ENCODE assay signal across 1 cellular context in the genomic region with DNA sequence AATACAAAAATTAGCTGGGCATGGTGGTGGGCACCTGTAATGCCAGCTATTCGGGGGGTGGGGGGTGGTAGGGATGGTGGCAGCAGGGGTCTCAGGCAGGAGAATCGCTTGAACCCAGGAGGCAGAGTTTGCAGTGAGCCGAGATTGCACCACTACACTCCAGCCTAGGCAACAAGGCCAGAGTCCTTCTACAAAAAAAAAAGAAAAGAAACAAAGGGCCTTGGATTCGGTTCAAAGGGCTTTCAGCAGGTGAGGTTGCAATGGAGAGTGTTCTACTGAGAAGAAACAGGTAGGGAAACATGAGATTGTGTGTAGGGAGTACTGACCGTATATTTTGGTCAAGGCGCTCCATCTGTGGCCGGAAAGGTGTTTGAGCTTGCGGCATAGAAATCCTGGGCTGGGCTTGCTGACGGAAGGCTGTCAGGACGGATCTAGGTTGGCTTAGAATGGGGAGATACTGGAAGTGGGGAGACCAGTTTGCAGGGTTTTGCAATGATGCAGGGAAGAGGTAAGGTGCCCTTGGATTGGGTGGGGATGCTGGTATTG.
TF ChIP-seq lines count a peak whose summit lies in the region.

No MANE protein-coding gene starts in this region.

TF ChIP-seq in HepG2, 621 proteins besides CTCF, POLR2A, EP300 and RAD21:
- peak; percentile 91 for TF ChIP-seq GZF1 (CRISPR knock-in tag; IDR thresholded peaks at IDR 0.05)
- TF ChIP-seq, protein P1, sequence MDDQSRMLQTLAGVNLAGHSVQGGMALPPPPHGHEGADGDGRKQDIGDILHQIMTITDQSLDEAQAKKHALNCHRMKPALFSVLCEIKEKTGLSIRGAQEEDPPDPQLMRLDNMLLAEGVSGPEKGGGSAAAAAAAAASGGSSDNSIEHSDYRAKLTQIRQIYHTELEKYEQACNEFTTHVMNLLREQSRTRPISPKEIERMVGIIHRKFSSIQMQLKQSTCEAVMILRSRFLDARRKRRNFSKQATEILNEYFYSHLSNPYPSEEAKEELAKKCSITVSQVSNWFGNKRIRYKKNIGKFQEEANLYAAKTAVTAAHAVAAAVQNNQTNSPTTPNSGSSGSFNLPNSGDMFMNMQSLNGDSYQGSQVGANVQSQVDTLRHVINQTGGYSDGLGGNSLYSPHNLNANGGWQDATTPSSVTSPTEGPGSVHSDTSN (CRISPR knock-in tag; IDR thresholded peaks at IDR 0.05; ENCODE audit: borderline replicate concordance) = no peak
- TF ChIP-seq ZNF432 (CRISPR knock-in tag; IDR thresholded peaks at IDR 0.05; ENCODE audit: borderline replicate concordance) = no peak
- TF ChIP-seq ZNF788 (CRISPR knock-in tag; IDR thresholded peaks at IDR 0.05; ENCODE audit: borderline replicate concordance) = 0 out of 2 replicates have a peak, but pooled peaks have one; percentile 3
- TF ChIP-seq, protein P2, sequence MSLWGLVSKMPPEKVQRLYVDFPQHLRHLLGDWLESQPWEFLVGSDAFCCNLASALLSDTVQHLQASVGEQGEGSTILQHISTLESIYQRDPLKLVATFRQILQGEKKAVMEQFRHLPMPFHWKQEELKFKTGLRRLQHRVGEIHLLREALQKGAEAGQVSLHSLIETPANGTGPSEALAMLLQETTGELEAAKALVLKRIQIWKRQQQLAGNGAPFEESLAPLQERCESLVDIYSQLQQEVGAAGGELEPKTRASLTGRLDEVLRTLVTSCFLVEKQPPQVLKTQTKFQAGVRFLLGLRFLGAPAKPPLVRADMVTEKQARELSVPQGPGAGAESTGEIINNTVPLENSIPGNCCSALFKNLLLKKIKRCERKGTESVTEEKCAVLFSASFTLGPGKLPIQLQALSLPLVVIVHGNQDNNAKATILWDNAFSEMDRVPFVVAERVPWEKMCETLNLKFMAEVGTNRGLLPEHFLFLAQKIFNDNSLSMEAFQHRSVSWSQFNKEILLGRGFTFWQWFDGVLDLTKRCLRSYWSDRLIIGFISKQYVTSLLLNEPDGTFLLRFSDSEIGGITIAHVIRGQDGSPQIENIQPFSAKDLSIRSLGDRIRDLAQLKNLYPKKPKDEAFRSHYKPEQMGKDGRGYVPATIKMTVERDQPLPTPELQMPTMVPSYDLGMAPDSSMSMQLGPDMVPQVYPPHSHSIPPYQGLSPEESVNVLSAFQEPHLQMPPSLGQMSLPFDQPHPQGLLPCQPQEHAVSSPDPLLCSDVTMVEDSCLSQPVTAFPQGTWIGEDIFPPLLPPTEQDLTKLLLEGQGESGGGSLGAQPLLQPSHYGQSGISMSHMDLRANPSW (CRISPR knock-in tag; IDR thresholded peaks at IDR 0.05; ENCODE audit: borderline replicate concordance) = no peak
- peak; percentile 37; the same call in 1 of the 2 replicates for TF ChIP-seq HNF4G (IDR thresholded peaks at IDR 0.05; ENCODE audit: borderline replicate concordance, low read depth, low read length)
- no peak for TF ChIP-seq HNF4G (CRISPR knock-in tag; IDR thresholded peaks at IDR 0.05; ENCODE audit: borderline replicate concordance, low read depth)
- no peak for TF ChIP-seq SOX13 (IDR thresholded peaks at IDR 0.05)
- 0 out of 4 replicates have a peak, but pooled peaks of 1 of the 2 experiments have one; percentile 12 for TF ChIP-seq SOX13 (CRISPR knock-in tag; conservative IDR thresholded peaks at IDR 0.05 in 1 of 2, IDR thresholded peaks at IDR 0.05 in 1 of 2)
- TF ChIP-seq, protein P3, sequence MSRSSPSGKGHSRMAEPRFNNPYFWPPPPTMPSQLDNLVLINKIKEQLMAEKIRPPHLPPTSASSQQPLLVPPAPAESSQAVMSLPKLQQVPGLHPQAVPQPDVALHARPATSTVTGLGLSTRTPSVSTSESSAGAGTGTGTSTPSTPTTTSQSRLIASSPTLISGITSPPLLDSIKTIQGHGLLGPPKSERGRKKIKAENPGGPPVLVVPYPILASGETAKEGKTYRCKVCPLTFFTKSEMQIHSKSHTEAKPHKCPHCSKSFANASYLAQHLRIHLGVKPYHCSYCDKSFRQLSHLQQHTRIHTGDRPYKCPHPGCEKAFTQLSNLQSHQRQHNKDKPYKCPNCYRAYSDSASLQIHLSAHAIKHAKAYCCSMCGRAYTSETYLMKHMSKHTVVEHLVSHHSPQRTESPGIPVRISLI (CRISPR knock-in tag; IDR thresholded peaks at IDR 0.05; ENCODE audit: borderline replicate concordance) = peak; percentile 78
- no peak for TF ChIP-seq NFIB (CRISPR knock-in tag; IDR thresholded peaks at IDR 0.05; ENCODE audit: borderline replicate concordance)
- TF ChIP-seq RBM22 (optimal IDR thresholded peaks at IDR 0.05; ENCODE audit: low read length) = no peak
- no peak for TF ChIP-seq SIN3A (IDR thresholded peaks at IDR 0.05; ENCODE audit: borderline replicate concordance, low read depth, low read length)
- TF ChIP-seq HNF4A (CRISPR knock-in tag; IDR thresholded peaks at IDR 0.05) = peak; percentile 69
- no peak for TF ChIP-seq ATF1 (CRISPR knock-in tag; IDR thresholded peaks at IDR 0.05)
- no peak for TF ChIP-seq SOX6 (IDR thresholded peaks at IDR 0.05)
- TF ChIP-seq SOX6 (CRISPR knock-in tag; IDR thresholded peaks at IDR 0.05) = peak; percentile 38; the same call in 1 of the 2 replicates
- TF ChIP-seq ZNF335 (CRISPR knock-in tag; IDR thresholded peaks at IDR 0.05) = no peak
- TF ChIP-seq ZNF598 (CRISPR knock-in tag; IDR thresholded peaks at IDR 0.05; ENCODE audit: borderline replicate concordance) = no peak
- peak; percentile 20; the same call in 1 of the 2 replicates for TF ChIP-seq CEBPG (CRISPR knock-in tag; IDR thresholded peaks at IDR 0.05)
- TF ChIP-seq SOX5 (CRISPR knock-in tag; IDR thresholded peaks at IDR 0.05; ENCODE audit: borderline replicate concordance) = peak; percentile 45; the same call in 1 of the 2 replicates
- TF ChIP-seq ZNF777 (CRISPR knock-in tag; IDR thresholded peaks at IDR 0.05) = no peak
- TF ChIP-seq, protein P4, sequence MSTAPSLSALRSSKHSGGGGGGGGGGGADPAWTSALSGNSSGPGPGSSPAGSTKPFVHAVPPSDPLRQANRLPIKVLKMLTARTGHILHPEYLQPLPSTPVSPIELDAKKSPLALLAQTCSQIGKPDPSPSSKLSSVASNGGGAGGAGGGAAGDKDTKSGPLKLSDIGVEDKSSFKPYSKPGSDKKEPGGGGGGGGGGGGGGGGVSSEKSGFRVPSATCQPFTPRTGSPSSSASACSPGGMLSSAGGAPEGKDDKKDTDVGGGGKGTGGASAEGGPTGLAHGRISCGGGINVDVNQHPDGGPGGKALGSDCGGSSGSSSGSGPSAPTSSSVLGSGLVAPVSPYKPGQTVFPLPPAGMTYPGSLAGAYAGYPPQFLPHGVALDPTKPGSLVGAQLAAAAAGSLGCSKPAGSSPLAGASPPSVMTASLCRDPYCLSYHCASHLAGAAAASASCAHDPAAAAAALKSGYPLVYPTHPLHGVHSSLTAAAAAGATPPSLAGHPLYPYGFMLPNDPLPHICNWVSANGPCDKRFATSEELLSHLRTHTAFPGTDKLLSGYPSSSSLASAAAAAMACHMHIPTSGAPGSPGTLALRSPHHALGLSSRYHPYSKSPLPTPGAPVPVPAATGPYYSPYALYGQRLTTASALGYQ (CRISPR knock-in tag; IDR thresholded peaks at IDR 0.05) = no peak
- TF ChIP-seq, protein P5, sequence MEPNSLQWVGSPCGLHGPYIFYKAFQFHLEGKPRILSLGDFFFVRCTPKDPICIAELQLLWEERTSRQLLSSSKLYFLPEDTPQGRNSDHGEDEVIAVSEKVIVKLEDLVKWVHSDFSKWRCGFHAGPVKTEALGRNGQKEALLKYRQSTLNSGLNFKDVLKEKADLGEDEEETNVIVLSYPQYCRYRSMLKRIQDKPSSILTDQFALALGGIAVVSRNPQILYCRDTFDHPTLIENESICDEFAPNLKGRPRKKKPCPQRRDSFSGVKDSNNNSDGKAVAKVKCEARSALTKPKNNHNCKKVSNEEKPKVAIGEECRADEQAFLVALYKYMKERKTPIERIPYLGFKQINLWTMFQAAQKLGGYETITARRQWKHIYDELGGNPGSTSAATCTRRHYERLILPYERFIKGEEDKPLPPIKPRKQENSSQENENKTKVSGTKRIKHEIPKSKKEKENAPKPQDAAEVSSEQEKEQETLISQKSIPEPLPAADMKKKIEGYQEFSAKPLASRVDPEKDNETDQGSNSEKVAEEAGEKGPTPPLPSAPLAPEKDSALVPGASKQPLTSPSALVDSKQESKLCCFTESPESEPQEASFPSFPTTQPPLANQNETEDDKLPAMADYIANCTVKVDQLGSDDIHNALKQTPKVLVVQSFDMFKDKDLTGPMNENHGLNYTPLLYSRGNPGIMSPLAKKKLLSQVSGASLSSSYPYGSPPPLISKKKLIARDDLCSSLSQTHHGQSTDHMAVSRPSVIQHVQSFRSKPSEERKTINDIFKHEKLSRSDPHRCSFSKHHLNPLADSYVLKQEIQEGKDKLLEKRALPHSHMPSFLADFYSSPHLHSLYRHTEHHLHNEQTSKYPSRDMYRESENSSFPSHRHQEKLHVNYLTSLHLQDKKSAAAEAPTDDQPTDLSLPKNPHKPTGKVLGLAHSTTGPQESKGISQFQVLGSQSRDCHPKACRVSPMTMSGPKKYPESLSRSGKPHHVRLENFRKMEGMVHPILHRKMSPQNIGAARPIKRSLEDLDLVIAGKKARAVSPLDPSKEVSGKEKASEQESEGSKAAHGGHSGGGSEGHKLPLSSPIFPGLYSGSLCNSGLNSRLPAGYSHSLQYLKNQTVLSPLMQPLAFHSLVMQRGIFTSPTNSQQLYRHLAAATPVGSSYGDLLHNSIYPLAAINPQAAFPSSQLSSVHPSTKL (CRISPR knock-in tag; IDR thresholded peaks at IDR 0.05) = 0 out of 2 replicates have a peak, but pooled peaks have one; percentile 21
- TF ChIP-seq, protein P6, sequence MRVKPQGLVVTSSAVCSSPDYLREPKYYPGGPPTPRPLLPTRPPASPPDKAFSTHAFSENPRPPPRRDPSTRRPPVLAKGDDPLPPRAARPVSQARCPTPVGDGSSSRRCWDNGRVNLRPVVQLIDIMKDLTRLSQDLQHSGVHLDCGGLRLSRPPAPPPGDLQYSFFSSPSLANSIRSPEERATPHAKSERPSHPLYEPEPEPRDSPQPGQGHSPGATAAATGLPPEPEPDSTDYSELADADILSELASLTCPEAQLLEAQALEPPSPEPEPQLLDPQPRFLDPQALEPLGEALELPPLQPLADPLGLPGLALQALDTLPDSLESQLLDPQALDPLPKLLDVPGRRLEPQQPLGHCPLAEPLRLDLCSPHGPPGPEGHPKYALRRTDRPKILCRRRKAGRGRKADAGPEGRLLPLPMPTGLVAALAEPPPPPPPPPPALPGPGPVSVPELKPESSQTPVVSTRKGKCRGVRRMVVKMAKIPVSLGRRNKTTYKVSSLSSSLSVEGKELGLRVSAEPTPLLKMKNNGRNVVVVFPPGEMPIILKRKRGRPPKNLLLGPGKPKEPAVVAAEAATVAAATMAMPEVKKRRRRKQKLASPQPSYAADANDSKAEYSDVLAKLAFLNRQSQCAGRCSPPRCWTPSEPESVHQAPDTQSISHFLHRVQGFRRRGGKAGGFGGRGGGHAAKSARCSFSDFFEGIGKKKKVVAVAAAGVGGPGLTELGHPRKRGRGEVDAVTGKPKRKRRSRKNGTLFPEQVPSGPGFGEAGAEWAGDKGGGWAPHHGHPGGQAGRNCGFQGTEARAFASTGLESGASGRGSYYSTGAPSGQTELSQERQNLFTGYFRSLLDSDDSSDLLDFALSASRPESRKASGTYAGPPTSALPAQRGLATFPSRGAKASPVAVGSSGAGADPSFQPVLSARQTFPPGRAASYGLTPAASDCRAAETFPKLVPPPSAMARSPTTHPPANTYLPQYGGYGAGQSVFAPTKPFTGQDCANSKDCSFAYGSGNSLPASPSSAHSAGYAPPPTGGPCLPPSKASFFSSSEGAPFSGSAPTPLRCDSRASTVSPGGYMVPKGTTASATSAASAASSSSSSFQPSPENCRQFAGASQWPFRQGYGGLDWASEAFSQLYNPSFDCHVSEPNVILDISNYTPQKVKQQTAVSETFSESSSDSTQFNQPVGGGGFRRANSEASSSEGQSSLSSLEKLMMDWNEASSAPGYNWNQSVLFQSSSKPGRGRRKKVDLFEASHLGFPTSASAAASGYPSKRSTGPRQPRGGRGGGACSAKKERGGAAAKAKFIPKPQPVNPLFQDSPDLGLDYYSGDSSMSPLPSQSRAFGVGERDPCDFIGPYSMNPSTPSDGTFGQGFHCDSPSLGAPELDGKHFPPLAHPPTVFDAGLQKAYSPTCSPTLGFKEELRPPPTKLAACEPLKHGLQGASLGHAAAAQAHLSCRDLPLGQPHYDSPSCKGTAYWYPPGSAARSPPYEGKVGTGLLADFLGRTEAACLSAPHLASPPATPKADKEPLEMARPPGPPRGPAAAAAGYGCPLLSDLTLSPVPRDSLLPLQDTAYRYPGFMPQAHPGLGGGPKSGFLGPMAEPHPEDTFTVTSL (CRISPR knock-in tag; IDR thresholded peaks at IDR 0.05; ENCODE audit: borderline replicate concordance) = peak; percentile 50; the same call in 1 of the 2 replicates
- TF ChIP-seq ZEB1 (IDR thresholded peaks at IDR 0.05; ENCODE audit: insufficient replicate concordance, low read depth) = peak; percentile 43
- no peak for TF ChIP-seq HNRNPL (IDR thresholded peaks at IDR 0.05; ENCODE audit: low read depth, low read length)
- no peak for TF ChIP-seq MED1 (CRISPR knock-in tag; IDR thresholded peaks at IDR 0.05)
